Comparison of ENCODE assay signal across 1 cellular context in genomic region chrX:38214551-38214950, GRCh38.
TF ChIP-seq lines count a peak whose summit lies in the region.

No MANE protein-coding gene starts in this region.

TF ChIP-seq in SK-N-SH, 30 proteins besides CTCF, POLR2A, EP300 and RAD21:
- TF ChIP-seq FOSL2 (IDR thresholded peaks at IDR 0.05; ENCODE audit: borderline replicate concordance, low read depth) (peak; percentile 29; the same call in 1 of the 2 replicates), PBX3 (IDR thresholded peaks at IDR 0.05) (0 out of 2 replicates have a peak, but pooled peaks have one; percentile 17), SIN3A (IDR thresholded peaks at IDR 0.05; ENCODE audit: borderline replicate concordance, low read depth, low read length) (no peak)
TF ChIP-seq in SK-N-SH: peak in this region for 2.
